1 cellular context compared by ENCODE assay signal in the genomic region with DNA sequence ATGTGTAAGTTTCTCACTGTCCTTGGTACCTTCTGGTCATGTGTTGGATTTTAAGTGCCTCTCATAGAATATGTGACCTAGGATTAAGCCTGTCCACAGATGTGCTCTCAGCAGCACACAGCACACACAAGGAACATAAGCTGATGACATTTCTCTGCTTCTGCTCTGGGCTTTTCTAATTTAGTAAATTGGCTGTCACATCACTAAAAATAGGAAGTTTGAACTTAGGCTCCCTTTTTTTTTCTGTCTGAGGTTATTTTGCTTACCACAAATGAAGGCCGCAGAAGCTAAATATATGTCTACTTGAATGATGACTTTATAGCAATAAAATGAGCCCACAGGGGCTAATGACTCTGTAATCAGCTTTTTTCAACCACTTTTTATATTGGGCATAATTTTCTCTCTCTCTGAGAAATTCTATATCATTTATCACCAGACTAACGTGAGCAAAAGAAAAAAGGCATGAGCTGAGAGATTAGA.
TF ChIP-seq lines count a peak whose summit lies in the region.

No MANE protein-coding gene starts in this region.

TF ChIP-seq in HEK293, 187 proteins besides CTCF, POLR2A, EP300 and RAD21 (continued from another document and continues in another):
- TF ChIP-seq ZNF558 (tag by site-specific recombination; IDR thresholded peaks at IDR 0.05) = 0 out of 2 replicates have a peak, but pooled peaks have one; percentile 38
- TF ChIP-seq ZBTB20 (tag by site-specific recombination; IDR thresholded peaks at IDR 0.05) = no peak
- TF ChIP-seq ZBTB8A (tag by site-specific recombination; IDR thresholded peaks at IDR 0.05) = peak; percentile 54; the same call in 1 of the 2 replicates
- TF ChIP-seq, protein P1, sequence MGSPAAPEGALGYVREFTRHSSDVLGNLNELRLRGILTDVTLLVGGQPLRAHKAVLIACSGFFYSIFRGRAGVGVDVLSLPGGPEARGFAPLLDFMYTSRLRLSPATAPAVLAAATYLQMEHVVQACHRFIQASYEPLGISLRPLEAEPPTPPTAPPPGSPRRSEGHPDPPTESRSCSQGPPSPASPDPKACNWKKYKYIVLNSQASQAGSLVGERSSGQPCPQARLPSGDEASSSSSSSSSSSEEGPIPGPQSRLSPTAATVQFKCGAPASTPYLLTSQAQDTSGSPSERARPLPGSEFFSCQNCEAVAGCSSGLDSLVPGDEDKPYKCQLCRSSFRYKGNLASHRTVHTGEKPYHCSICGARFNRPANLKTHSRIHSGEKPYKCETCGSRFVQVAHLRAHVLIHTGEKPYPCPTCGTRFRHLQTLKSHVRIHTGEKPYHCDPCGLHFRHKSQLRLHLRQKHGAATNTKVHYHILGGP (tag by site-specific recombination; IDR thresholded peaks at IDR 0.05) = no peak
- TF ChIP-seq, protein P2, sequence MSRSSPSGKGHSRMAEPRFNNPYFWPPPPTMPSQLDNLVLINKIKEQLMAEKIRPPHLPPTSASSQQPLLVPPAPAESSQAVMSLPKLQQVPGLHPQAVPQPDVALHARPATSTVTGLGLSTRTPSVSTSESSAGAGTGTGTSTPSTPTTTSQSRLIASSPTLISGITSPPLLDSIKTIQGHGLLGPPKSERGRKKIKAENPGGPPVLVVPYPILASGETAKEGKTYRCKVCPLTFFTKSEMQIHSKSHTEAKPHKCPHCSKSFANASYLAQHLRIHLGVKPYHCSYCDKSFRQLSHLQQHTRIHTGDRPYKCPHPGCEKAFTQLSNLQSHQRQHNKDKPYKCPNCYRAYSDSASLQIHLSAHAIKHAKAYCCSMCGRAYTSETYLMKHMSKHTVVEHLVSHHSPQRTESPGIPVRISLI (tag by site-specific recombination; IDR thresholded peaks at IDR 0.05) = peak; percentile 55; the same call in 1 of the 2 replicates
- TF ChIP-seq ZNF660 (tag by site-specific recombination; IDR thresholded peaks at IDR 0.05) = no peak; the same call in 1 of the 2 replicates
- TF ChIP-seq SP7 (tag by site-specific recombination; IDR thresholded peaks at IDR 0.05) = peak; percentile 93
- TF ChIP-seq, protein P3, sequence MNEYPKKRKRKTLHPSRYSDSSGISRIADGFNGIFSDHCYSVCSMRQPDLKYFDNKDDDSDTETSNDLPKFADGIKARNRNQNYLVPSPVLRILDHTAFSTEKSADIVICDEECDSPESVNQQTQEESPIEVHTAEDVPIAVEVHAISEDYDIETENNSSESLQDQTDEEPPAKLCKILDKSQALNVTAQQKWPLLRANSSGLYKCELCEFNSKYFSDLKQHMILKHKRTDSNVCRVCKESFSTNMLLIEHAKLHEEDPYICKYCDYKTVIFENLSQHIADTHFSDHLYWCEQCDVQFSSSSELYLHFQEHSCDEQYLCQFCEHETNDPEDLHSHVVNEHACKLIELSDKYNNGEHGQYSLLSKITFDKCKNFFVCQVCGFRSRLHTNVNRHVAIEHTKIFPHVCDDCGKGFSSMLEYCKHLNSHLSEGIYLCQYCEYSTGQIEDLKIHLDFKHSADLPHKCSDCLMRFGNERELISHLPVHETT (tag by site-specific recombination; IDR thresholded peaks at IDR 0.05) = peak; percentile 72
- no peak for TF ChIP-seq ZNF416 (tag by site-specific recombination; IDR thresholded peaks at IDR 0.05)
- TF ChIP-seq ZSCAN30 (tag by site-specific recombination; IDR thresholded peaks at IDR 0.05) = peak; percentile 76
- peak; percentile 53; the same call in 1 of the 2 replicates for TF ChIP-seq OVOL3 (tag by site-specific recombination; IDR thresholded peaks at IDR 0.05)
- TF ChIP-seq, protein P4, sequence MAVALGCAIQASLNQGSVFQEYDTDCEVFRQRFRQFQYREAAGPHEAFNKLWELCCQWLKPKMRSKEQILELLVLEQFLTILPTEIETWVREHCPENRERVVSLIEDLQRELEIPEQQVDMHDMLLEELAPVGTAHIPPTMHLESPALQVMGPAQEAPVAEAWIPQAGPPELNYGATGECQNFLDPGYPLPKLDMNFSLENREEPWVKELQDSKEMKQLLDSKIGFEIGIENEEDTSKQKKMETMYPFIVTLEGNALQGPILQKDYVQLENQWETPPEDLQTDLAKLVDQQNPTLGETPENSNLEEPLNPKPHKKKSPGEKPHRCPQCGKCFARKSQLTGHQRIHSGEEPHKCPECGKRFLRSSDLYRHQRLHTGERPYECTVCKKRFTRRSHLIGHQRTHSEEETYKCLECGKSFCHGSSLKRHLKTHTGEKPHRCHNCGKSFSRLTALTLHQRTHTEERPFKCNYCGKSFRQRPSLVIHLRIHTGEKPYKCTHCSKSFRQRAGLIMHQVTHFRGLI (tag by site-specific recombination; IDR thresholded peaks at IDR 0.05) = no peak
- TF ChIP-seq, protein P5, sequence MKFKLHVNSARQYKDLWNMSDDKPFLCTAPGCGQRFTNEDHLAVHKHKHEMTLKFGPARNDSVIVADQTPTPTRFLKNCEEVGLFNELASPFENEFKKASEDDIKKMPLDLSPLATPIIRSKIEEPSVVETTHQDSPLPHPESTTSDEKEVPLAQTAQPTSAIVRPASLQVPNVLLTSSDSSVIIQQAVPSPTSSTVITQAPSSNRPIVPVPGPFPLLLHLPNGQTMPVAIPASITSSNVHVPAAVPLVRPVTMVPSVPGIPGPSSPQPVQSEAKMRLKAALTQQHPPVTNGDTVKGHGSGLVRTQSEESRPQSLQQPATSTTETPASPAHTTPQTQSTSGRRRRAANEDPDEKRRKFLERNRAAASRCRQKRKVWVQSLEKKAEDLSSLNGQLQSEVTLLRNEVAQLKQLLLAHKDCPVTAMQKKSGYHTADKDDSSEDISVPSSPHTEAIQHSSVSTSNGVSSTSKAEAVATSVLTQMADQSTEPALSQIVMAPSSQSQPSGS (tag by site-specific recombination; IDR thresholded peaks at IDR 0.05; ENCODE audit: low read depth) = peak; percentile 28; the same call in 1 of the 2 replicates
- TF ChIP-seq ZNF202 (tag by site-specific recombination; IDR thresholded peaks at IDR 0.05; ENCODE audit: borderline replicate concordance) = no peak
- TF ChIP-seq ZNF747 (tag by site-specific recombination; IDR thresholded peaks at IDR 0.05) = no peak
- TF ChIP-seq, protein P6, sequence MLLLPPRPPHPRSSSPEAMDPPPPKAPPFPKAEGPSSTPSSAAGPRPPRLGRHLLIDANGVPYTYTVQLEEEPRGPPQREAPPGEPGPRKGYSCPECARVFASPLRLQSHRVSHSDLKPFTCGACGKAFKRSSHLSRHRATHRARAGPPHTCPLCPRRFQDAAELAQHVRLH (tag by site-specific recombination; IDR thresholded peaks at IDR 0.05) = peak; percentile 82
- TF ChIP-seq ZNF629 (tag by site-specific recombination; IDR thresholded peaks at IDR 0.05) = peak; percentile 89
- no peak for TF ChIP-seq ZNF341 (tag by site-specific recombination; IDR thresholded peaks at IDR 0.05; ENCODE audit: low read depth)
- TF ChIP-seq, protein P7, sequence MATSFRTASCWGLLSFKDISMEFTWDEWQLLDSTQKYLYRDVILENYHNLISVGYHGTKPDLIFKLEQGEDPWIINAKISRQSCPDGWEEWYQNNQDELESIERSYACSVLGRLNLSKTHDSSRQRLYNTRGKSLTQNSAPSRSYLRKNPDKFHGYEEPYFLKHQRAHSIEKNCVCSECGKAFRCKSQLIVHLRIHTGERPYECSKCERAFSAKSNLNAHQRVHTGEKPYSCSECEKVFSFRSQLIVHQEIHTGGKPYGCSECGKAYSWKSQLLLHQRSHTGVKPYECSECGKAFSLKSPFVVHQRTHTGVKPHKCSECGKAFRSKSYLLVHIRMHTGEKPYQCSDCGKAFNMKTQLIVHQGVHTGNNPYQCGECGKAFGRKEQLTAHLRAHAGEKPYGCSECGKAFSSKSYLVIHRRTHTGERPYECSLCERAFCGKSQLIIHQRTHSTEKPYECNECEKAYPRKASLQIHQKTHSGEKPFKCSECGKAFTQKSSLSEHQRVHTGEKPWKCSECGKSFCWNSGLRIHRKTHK (tag by site-specific recombination; IDR thresholded peaks at IDR 0.05) = no peak
- peak; percentile 39; the same call in 1 of the 2 replicates for TF ChIP-seq KLF16 (tag by site-specific recombination; IDR thresholded peaks at IDR 0.05)
- TF ChIP-seq, protein P8, sequence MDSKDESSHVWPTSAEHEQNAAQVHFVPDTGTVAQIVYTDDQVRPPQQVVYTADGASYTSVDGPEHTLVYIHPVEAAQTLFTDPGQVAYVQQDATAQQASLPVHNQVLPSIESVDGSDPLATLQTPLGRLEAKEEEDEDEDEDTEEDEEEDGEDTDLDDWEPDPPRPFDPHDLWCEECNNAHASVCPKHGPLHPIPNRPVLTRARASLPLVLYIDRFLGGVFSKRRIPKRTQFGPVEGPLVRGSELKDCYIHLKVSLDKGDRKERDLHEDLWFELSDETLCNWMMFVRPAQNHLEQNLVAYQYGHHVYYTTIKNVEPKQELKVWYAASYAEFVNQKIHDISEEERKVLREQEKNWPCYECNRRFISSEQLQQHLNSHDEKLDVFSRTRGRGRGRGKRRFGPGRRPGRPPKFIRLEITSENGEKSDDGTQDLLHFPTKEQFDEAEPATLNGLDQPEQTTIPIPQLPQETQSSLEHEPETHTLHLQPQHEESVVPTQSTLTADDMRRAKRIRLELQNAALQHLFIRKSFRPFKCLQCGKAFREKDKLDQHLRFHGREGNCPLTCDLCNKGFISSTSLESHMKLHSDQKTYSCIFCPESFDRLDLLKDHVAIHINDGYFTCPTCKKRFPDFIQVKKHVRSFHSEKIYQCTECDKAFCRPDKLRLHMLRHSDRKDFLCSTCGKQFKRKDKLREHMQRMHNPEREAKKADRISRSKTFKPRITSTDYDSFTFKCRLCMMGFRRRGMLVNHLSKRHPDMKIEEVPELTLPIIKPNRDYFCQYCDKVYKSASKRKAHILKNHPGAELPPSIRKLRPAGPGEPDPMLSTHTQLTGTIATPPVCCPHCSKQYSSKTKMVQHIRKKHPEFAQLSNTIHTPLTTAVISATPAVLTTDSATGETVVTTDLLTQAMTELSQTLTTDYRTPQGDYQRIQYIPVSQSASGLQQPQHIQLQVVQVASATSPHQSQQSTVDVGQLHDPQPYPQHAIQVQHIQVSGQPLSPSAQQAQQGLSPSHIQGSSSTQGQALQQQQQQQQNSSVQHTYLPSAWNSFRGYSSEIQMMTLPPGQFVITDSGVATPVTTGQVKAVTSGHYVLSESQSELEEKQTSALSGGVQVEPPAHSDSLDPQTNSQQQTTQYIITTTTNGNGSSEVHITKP (tag by site-specific recombination; IDR thresholded peaks at IDR 0.05) = peak; percentile 49
- 0 out of 2 replicates have a peak, but pooled peaks have one; percentile 58 for TF ChIP-seq ZNF239 (tag by site-specific recombination; IDR thresholded peaks at IDR 0.05)
- TF ChIP-seq ZNF132 (tag by site-specific recombination; IDR thresholded peaks at IDR 0.05; ENCODE audit: borderline replicate concordance) = no peak
- TF ChIP-seq, protein P9, sequence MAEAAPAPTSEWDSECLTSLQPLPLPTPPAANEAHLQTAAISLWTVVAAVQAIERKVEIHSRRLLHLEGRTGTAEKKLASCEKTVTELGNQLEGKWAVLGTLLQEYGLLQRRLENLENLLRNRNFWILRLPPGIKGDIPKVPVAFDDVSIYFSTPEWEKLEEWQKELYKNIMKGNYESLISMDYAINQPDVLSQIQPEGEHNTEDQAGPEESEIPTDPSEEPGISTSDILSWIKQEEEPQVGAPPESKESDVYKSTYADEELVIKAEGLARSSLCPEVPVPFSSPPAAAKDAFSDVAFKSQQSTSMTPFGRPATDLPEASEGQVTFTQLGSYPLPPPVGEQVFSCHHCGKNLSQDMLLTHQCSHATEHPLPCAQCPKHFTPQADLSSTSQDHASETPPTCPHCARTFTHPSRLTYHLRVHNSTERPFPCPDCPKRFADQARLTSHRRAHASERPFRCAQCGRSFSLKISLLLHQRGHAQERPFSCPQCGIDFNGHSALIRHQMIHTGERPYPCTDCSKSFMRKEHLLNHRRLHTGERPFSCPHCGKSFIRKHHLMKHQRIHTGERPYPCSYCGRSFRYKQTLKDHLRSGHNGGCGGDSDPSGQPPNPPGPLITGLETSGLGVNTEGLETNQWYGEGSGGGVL (tag by site-specific recombination; IDR thresholded peaks at IDR 0.05) = peak; percentile 36; the same call in 1 of the 2 replicates
- TF ChIP-seq SETDB1 (IDR thresholded peaks at IDR 0.05; ENCODE audit: insufficient read length, low read length) = peak; percentile 34
- no peak for TF ChIP-seq GFI1B (tag by site-specific recombination; IDR thresholded peaks at IDR 0.05)
- no peak for TF ChIP-seq ZNF521 (tag by site-specific recombination; IDR thresholded peaks at IDR 0.05)
- TF ChIP-seq ZNF350 (tag by site-specific recombination; IDR thresholded peaks at IDR 0.05) = no peak
- TF ChIP-seq ZSCAN16 (tag by site-specific recombination; IDR thresholded peaks at IDR 0.05) = no peak
- TF ChIP-seq ZNF146 (tag by site-specific recombination; IDR thresholded peaks at IDR 0.05) = no peak
- TF ChIP-seq, protein P10, sequence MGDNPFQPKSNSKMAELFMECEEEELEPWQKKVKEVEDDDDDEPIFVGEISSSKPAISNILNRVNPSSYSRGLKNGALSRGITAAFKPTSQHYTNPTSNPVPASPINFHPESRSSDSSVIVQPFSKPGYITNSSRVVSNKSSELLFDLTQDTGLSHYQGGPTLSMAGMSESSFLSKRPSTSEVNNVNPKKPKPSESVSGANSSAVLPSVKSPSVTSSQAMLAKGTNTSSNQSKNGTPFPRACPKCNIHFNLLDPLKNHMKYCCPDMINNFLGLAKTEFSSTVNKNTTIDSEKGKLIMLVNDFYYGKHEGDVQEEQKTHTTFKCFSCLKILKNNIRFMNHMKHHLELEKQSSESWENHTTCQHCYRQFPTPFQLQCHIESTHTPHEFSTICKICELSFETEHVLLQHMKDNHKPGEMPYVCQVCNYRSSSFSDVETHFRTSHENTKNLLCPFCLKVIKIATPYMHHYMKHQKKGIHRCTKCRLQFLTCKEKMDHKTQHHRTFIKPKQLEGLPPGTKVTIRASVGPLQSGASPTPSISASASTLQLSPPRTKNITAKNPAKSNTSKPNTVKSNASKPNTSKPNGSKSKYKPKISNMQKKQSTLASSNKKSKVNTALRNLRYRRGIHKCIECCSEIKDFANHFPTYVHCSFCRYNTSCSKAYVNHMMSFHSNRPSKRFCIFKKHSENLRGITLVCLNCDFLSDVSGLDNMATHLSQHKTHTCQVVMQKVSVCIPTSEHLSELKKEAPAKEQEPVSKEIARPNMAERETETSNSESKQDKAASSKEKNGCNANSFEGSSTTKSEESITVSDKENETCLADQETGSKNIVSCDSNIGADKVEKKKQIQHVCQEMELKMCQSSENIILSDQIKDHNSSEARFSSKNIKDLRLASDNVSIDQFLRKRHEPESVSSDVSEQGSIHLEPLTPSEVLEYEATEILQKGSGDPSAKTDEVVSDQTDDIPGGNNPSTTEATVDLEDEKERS (tag by site-specific recombination; IDR thresholded peaks at IDR 0.05) = no peak
- no peak for TF ChIP-seq ZNF654 (tag by site-specific recombination; IDR thresholded peaks at IDR 0.05; ENCODE audit: low read depth)
- TF ChIP-seq ZBTB7A (tag by site-specific recombination; IDR thresholded peaks at IDR 0.05; ENCODE audit: low read depth) = no peak
- no peak for TF ChIP-seq ZNF366 (tag by site-specific recombination; conservative IDR thresholded peaks at IDR 0.05)
- no peak for TF ChIP-seq ZNF560 (tag by site-specific recombination; IDR thresholded peaks at IDR 0.05; ENCODE audit: borderline replicate concordance)
- TF ChIP-seq, protein P11, sequence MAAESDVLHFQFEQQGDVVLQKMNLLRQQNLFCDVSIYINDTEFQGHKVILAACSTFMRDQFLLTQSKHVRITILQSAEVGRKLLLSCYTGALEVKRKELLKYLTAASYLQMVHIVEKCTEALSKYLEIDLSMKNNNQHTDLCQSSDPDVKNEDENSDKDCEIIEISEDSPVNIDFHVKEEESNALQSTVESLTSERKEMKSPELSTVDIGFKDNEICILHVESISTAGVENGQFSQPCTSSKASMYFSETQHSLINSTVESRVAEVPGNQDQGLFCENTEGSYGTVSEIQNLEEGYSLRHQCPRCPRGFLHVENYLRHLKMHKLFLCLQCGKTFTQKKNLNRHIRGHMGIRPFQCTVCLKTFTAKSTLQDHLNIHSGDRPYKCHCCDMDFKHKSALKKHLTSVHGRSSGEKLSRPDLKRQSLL (tag by site-specific recombination; IDR thresholded peaks at IDR 0.05) = 0 out of 2 replicates have a peak, but pooled peaks have one; percentile 5
- TF ChIP-seq KLF1 (tag by site-specific recombination; IDR thresholded peaks at IDR 0.05) = no peak
